1 cellular context compared by ENCODE assay signal in the genomic region with DNA sequence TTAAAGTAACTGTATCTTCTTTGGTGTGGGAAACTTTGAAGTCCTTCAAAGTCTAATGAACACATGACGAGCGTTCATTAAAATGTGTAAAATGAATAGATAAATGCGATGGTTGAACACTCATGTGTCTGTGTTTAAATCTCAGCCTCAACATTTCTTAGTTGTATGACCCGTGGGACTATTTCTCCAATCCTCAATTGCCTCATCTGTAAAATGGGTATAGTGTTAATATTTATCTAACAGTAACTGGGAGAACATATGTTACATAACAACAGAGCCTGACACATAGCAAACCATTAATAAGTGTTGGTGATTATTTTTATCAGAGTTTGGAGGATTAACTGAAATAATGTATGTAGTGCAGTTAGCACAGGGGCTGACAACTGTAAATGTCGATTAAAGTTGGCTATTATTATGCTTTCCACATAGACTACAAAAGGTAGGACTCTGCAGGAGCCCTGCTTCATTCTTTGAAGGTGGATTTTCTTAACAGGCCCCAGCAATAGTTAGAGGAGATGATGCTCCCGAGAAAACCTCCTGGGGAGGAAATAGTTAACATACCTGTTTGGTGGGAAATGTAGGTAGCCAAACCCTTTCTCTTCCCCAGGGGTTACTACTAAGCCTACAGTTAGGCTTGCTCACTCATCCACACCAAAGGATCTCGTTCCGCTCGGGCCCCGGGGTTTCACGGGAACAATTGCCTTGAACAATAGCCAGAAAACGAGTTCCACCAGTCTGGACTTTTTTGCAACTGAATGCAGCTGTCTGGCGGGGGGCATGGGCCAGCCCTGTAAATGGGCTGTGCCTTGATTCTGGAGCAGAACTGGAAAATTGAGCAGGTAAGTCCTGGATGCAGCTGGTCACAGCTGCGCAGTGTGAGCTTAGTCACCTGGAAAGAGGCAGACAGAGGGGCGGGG.
TF ChIP-seq lines count a peak whose summit lies in the region.

No MANE protein-coding gene starts in this region.

TF ChIP-seq in GM23338, 12 proteins besides CTCF, POLR2A, EP300 and RAD21 (continued from another document):
- TF ChIP-seq, protein P1, sequence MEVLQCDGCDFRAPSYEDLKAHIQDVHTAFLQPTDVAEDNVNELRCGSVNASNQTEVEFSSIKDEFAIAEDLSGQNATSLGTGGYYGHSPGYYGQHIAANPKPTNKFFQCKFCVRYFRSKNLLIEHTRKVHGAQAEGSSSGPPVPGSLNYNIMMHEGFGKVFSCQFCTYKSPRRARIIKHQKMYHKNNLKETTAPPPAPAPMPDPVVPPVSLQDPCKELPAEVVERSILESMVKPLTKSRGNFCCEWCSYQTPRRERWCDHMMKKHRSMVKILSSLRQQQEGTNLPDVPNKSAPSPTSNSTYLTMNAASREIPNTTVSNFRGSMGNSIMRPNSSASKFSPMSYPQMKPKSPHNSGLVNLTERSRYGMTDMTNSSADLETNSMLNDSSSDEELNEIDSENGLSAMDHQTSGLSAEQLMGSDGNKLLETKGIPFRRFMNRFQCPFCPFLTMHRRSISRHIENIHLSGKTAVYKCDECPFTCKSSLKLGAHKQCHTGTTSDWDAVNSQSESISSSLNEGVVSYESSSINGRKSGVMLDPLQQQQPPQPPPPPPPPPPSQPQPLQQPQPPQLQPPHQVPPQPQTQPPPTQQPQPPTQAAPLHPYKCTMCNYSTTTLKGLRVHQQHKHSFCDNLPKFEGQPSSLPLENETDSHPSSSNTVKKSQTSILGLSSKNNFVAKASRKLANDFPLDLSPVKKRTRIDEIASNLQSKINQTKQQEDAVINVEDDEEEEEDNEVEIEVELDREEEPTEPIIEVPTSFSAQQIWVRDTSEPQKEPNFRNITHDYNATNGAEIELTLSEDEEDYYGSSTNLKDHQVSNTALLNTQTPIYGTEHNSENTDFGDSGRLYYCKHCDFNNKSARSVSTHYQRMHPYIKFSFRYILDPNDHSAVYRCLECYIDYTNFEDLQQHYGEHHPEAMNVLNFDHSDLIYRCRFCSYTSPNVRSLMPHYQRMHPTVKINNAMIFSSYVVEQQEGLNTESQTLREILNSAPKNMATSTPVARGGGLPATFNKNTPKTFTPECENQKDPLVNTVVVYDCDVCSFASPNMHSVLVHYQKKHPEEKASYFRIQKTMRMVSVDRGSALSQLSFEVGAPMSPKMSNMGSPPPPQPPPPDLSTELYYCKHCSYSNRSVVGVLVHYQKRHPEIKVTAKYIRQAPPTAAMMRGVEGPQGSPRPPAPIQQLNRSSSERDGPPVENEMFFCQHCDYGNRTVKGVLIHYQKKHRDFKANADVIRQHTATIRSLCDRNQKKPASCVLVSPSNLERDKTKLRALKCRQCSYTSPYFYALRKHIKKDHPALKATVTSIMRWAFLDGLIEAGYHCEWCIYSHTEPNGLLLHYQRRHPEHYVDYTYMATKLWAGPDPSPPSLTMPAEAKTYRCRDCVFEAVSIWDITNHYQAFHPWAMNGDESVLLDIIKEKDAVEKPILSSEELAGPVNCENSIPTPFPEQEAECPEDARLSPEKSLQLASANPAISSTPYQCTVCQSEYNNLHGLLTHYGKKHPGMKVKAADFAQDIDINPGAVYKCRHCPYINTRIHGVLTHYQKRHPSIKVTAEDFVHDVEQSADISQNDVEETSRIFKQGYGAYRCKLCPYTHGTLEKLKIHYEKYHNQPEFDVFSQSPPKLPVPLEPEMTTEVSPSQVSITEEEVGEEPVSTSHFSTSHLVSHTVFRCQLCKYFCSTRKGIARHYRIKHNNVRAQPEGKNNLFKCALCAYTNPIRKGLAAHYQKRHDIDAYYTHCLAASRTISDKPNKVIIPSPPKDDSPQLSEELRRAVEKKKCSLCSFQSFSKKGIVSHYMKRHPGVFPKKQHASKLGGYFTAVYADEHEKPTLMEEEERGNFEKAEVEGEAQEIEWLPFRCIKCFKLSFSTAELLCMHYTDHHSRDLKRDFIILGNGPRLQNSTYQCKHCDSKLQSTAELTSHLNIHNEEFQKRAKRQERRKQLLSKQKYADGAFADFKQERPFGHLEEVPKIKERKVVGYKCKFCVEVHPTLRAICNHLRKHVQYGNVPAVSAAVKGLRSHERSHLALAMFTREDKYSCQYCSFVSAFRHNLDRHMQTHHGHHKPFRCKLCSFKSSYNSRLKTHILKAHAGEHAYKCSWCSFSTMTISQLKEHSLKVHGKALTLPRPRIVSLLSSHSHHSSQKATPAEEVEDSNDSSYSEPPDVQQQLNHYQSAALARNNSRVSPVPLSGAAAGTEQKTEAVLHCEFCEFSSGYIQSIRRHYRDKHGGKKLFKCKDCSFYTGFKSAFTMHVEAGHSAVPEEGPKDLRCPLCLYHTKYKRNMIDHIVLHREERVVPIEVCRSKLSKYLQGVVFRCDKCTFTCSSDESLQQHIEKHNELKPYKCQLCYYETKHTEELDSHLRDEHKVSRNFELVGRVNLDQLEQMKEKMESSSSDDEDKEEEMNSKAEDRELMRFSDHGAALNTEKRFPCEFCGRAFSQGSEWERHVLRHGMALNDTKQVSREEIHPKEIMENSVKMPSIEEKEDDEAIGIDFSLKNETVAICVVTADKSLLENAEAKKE (CRISPR knock-in tag; IDR thresholded peaks at IDR 0.05), result peak; percentile 73; the same call in 1 of the 2 replicates
